In the genomic region with DNA sequence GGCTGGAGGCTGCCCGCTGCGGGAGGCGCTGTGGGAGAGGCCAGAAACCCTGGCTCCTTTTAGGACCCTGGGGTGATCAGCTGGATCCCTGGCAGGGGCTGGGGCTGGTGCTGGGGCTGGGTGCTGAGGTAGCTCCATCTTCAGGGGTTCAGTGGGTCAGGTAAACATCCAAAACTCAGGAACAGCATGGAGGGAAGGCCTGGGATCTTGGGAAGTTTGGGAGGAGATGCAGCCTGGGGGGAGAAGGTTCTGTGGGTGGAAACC, we compare ENCODE assay signal across 1 cellular context.
TF ChIP-seq lines count a peak whose summit lies in the region.

No MANE protein-coding gene starts in this region.

TF ChIP-seq in HCT116, 20 proteins besides CTCF, POLR2A, EP300 and RAD21 (continued from another document):
- TF ChIP-seq, protein P1, sequence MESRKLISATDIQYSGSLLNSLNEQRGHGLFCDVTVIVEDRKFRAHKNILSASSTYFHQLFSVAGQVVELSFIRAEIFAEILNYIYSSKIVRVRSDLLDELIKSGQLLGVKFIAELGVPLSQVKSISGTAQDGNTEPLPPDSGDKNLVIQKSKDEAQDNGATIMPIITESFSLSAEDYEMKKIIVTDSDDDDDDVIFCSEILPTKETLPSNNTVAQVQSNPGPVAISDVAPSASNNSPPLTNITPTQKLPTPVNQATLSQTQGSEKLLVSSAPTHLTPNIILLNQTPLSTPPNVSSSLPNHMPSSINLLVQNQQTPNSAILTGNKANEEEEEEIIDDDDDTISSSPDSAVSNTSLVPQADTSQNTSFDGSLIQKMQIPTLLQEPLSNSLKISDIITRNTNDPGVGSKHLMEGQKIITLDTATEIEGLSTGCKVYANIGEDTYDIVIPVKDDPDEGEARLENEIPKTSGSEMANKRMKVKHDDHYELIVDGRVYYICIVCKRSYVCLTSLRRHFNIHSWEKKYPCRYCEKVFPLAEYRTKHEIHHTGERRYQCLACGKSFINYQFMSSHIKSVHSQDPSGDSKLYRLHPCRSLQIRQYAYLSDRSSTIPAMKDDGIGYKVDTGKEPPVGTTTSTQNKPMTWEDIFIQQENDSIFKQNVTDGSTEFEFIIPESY (IDR thresholded peaks at IDR 0.05; ENCODE audit: extremely low read depth, insufficient replicate concordance, low read length) = no peak
- TF ChIP-seq ELF1 (IDR thresholded peaks at IDR 0.05; ENCODE audit: borderline replicate concordance, low read depth) = no peak
- no peak for TF ChIP-seq TCF7L2 (IDR thresholded peaks at IDR 0.05; ENCODE audit: borderline replicate concordance, extremely low read depth, insufficient read depth, insufficient read length)
- TF ChIP-seq, protein P2, sequence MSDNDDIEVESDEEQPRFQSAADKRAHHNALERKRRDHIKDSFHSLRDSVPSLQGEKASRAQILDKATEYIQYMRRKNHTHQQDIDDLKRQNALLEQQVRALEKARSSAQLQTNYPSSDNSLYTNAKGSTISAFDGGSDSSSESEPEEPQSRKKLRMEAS (IDR thresholded peaks at IDR 0.05) = no peak
